Comparison of ENCODE assay signal across 9 cellular contexts in genomic region chr6:16591681-16592549, GRCh38.
A peak's percentile ranks its signal among the peaks of the same experiment; 100 is the strongest.
DNase-seq lines count a peak whose midpoint lies in the region; ATAC-seq and TF ChIP-seq lines count a peak whose summit lies in the region.
"Had no signal": no experiment of that assay in that cellular context is flagged by ENCODE, and none has a peak within 500 bp of the region (broad histone marks: within the 10 kb centered on the region; RNA-seq: fewer than 3 reads in every experiment).

No MANE protein-coding gene starts in this region.

- H3K9me3 ChIP-seq in gastroesophageal sphincter (no peaks in the 10 kb centered on the region), vagina (no peaks in the 10 kb centered on the region)

- DNase-seq in GM13976 (ENCODE audit: low spot score) (peak; percentile 66), fibroblast of mammary gland (ENCODE audit: low read depth) (peak; percentile 55), NCI-H1417 (lab: John Stamatoyannopoulos, UW) (no peak), H7 (no peak), vagina (ENCODE audit: extremely low spot score in 2 of 2) (no peak)

- H3K27me3 ChIP-seq in H7 (ENCODE audit: control insufficient read depth, insufficient read depth, low read length) (no peaks in the 10 kb centered on the region), gastroesophageal sphincter (no peaks in the 10 kb centered on the region), vagina (no peaks in the 10 kb centered on the region)

- no peak for TF ChIP-seq EP300 in gastroesophageal sphincter (IDR thresholded peaks at IDR 0.05)

- intact Hi-C loops in vagina (cut with DNase I) = no loop called here

- H3K27ac ChIP-seq in gastroesophageal sphincter = no peak overlapping the region
- no peak overlapping the region for H3K27ac ChIP-seq in vagina
- H3K27ac ChIP-seq: coronary artery had no signal

- no peaks in the 10 kb centered on the region for H3K36me3 ChIP-seq in H7 (replicated peaks; ENCODE audit: control insufficient read depth, insufficient read depth, low read length)
- no peaks in the 10 kb centered on the region for H3K36me3 ChIP-seq in gastroesophageal sphincter
- H3K36me3 ChIP-seq in vagina = no peaks in the 10 kb centered on the region

- WGBS in gastroesophageal sphincter (ENCODE audit: low coverage in 1 of 2), 2 donors = 83 to 85% methylated on average over 9 to 12 of the region's 13 CpGs

- in situ Hi-C loops in GM13976 (cut with MboI; ENCODE audit: low sequenced_read_pairs, unreplicated experiment) = no loop called here

- TF ChIP-seq CTCF in GM13976 (IDR thresholded peaks at IDR 0.05; ENCODE audit: borderline replicate concordance, control extremely low read depth, extremely low read depth, insufficient read depth, missing control alignments) (no peak), fibroblast of mammary gland (conservative IDR thresholded peaks at IDR 0.05; ENCODE audit: control insufficient read depth, insufficient read depth, low read depth, low read length) (no peak), gastroesophageal sphincter (IDR thresholded peaks at IDR 0.05) (no peak), vagina (IDR thresholded peaks at IDR 0.05) (no peak)

- H3K4me3 ChIP-seq in fibroblast of mammary gland (ENCODE audit: control insufficient read depth, low read depth, low read length) = no peak overlapping the region
- H3K4me3 ChIP-seq in H7 (ENCODE audit: insufficient read depth, low read depth, low read length) = no peak overlapping the region
- no peak overlapping the region for H3K4me3 ChIP-seq in gastroesophageal sphincter
- H3K4me3 ChIP-seq in vagina = no peak overlapping the region
- H3K4me3 ChIP-seq: coronary artery had no signal

- H3K4me1 ChIP-seq in gastroesophageal sphincter (peaks cover 0 to 5% (median 0%) of the 10 kb centered on the region in 3 donors), vagina (peaks cover 7% of the 10 kb centered on the region)

- TF ChIP-seq POLR2A in gastroesophageal sphincter (IDR thresholded peaks at IDR 0.05) = no peak
- TF ChIP-seq POLR2A in vagina (IDR thresholded peaks at IDR 0.05) = no peak

- peak; percentile 77 for ATAC-seq in GM19468 (IDR thresholded peaks at IDR 0.05; ENCODE audit: extremely low read depth, unreplicated experiment)
- peak; percentile 77 for ATAC-seq in HG03342 (IDR thresholded peaks at IDR 0.05; ENCODE audit: unreplicated experiment)
- ATAC-seq in gastroesophageal sphincter = no peak

Comparison
In these comparisons a context has a peak if more than half of its experiments do, and no peak if none do; other contexts are left out.
1. DNase-seq: peak in GM13976 (single experiment) and fibroblast of mammary gland (single experiment); none in NCI-H1417 (0 of 3), H7 (single experiment) and vagina (0 of 2).